In genomic region chr7:126005064-126005463, GRCh38 we compare ENCODE assay signal across 20 cellular contexts.
A peak's percentile ranks its signal among the peaks of the same experiment; 100 is the strongest.
DNase-seq lines count a peak whose midpoint lies in the region; ATAC-seq, FAIRE-seq and TF ChIP-seq lines count a peak whose summit lies in the region.
"Had no signal": no experiment of that assay in that cellular context is flagged by ENCODE, and none has a peak within 500 bp of the region (broad histone marks: within the 10 kb centered on the region; RNA-seq: fewer than 3 reads in every experiment).

No MANE protein-coding gene starts in this region.

- H3K27ac Mint-ChIP-seq in H9 (no peak overlapping the region), neural progenitor cell (no peak overlapping the region)
- H3K27ac Mint-ChIP-seq in effector memory CD8-positive, alpha-beta T cell, result no peak overlapping the region
- H3K27ac Mint-ChIP-seq: B cell; CD4-positive, CD25-positive, alpha-beta regulatory T cell; CD8-positive, alpha-beta T cell had no signal

- H4K5ac ChIP-seq in H9 (ENCODE audit: insufficient read length, low read depth, low read length), result no peak overlapping the region

- no TSS peak for BruUV-seq in GM12878 (replicated peaks; lab: Mats Ljungman, UMichigan)

- no peak overlapping the region for H3K27ac ChIP-seq in H9 (ENCODE audit: insufficient read length, low read depth, low read length)
- H3K27ac ChIP-seq in GM12878 (ENCODE audit: control insufficient read depth, insufficient read depth), result no peak overlapping the region
- H3K27ac ChIP-seq in neural progenitor cell, result no peak overlapping the region
- H3K27ac ChIP-seq: 22Rv1, BLaER1, C4-2B had no signal

- H3K79me2 ChIP-seq in H9 (ENCODE audit: insufficient read depth, low read length) (peaks cover 12% of the 10 kb centered on the region; the same call in 1 of the 2 replicates), GM12878 (ENCODE audit: control insufficient read depth, insufficient read depth, low read length) (no peaks in the 10 kb centered on the region), neural progenitor cell (ENCODE audit: low read depth) (no peaks in the 10 kb centered on the region)

- H3K23me2 ChIP-seq in H9 (ENCODE audit: insufficient read length, low read depth, low read length, poor library complexity, severe bottlenecking), result no peaks in the 10 kb centered on the region

- no peak overlapping the region for H4K91ac ChIP-seq in H9 (ENCODE audit: insufficient read length, low read depth, low read length)

- no peak overlapping the region for H2AFZ ChIP-seq in H9 (ENCODE audit: low read length)
- no peak overlapping the region for H2AFZ ChIP-seq in GM12878 (ENCODE audit: control insufficient read depth, low read depth, low read length)
- H2AFZ ChIP-seq in neural progenitor cell (replicated peaks), result no peak overlapping the region

- H3K14ac ChIP-seq in H9 (ENCODE audit: insufficient read depth, low read length), result no peak overlapping the region

- peaks cover 26 to 35% of the 10 kb centered on the region in 2 experiments for H3K4me1 Mint-ChIP-seq in H9
- H3K4me1 Mint-ChIP-seq in effector memory CD8-positive, alpha-beta T cell (ENCODE audit: low read depth in 2 of 2), result no peaks in the 10 kb centered on the region
- peaks cover 18% of the 10 kb centered on the region for H3K4me1 Mint-ChIP-seq in neural progenitor cell
- H3K4me1 Mint-ChIP-seq: B cell; CD4-positive, CD25-positive, alpha-beta regulatory T cell had no signal

- peaks cover 5% of the 10 kb centered on the region for H3K79me1 ChIP-seq in H9 (ENCODE audit: insufficient read depth, low read depth, low read length, poor library complexity, severe bottlenecking)

- H3K4me3 Mint-ChIP-seq in H9 (no peak overlapping the region), neural progenitor cell (no peak overlapping the region)
- H3K4me3 Mint-ChIP-seq in effector memory CD8-positive, alpha-beta T cell, result no peak overlapping the region
- H3K4me3 Mint-ChIP-seq: B cell; CD4-positive, CD25-positive, alpha-beta regulatory T cell; CD8-positive, alpha-beta T cell had no signal

- peaks cover 2 to 6% of the 10 kb centered on the region in 2 experiments; a peak in 2 of 5 replicates for H3K9me3 Mint-ChIP-seq in H9
- peaks cover 7% of the 10 kb centered on the region in 2 donors for H3K9me3 Mint-ChIP-seq in effector memory CD8-positive, alpha-beta T cell
- peaks cover 9% of the 10 kb centered on the region for H3K9me3 Mint-ChIP-seq in neural progenitor cell

- in situ Hi-C loops in GM12878 (cut with MboI), result no loop called here

- H3K36me3 Mint-ChIP-seq in H9 (ENCODE audit: insufficient read depth in 1 of 3, low read depth in 3 of 3) (peaks cover 10 to 20% (median 16%) of the 10 kb centered on the region in 3 experiments; a peak in 6 of 7 replicates), neural progenitor cell (no peaks in the 10 kb centered on the region)
- H3K36me3 Mint-ChIP-seq in effector memory CD8-positive, alpha-beta T cell (ENCODE audit: insufficient read depth), result no peaks in the 10 kb centered on the region
- H3K36me3 Mint-ChIP-seq: CD4-positive, CD25-positive, alpha-beta regulatory T cell; CD8-positive, alpha-beta T cell had no signal

- FAIRE-seq in GM12878 (lab: Jason Lieb, UNC), result no peak
- FAIRE-seq: A204.1, G401.6, H54 had no signal

- H3K4me3 ChIP-seq in GM12878, result no peak overlapping the region
- H3K4me3 ChIP-seq in neural progenitor cell, result no peak overlapping the region
- H3K4me3 ChIP-seq: BLaER1 had no signal

- no peak overlapping the region for H2BK12ac ChIP-seq in H9 (ENCODE audit: insufficient read length, low read depth, low read length)

- no peak overlapping the region for H2BK120ac ChIP-seq in H9 (ENCODE audit: low read depth, low read length, poor library complexity, severe bottlenecking)

- H3K36me3 ChIP-seq in GM12878 (ENCODE audit: control insufficient read depth in 2 of 2, insufficient read depth in 2 of 2, low read length in 1 of 2) (no peaks in the 10 kb centered on the region), neural progenitor cell (no peaks in the 10 kb centered on the region)
- H3K36me3 ChIP-seq: BLaER1 had no signal

- H3K27me3 Mint-ChIP-seq in H9 (ENCODE audit: low read depth), result no peaks in the 10 kb centered on the region
- no peaks in the 10 kb centered on the region for H3K27me3 Mint-ChIP-seq in effector memory CD8-positive, alpha-beta T cell
- no peaks in the 10 kb centered on the region for H3K27me3 Mint-ChIP-seq in neural progenitor cell (ENCODE audit: insufficient read depth, low read depth)
- H3K27me3 Mint-ChIP-seq: B cell; CD4-positive, CD25-positive, alpha-beta regulatory T cell had no signal

- H3K9ac ChIP-seq in H9 (ENCODE audit: extremely low read depth, insufficient read length, low read length), result no peak overlapping the region
- no peak overlapping the region for H3K9ac ChIP-seq in GM12878 (ENCODE audit: control insufficient read depth, insufficient read depth, low read length)
- H3K9ac ChIP-seq in neural progenitor cell, result no peak overlapping the region
- H3K9ac ChIP-seq: BLaER1 had no signal

- no peak overlapping the region for H2BK5ac ChIP-seq in H9 (ENCODE audit: insufficient read length, low read length)

- H3F3A ChIP-seq in neural progenitor cell (ENCODE audit: low read depth), result peaks cover 11% of the 10 kb centered on the region

- H3K9me3 ChIP-seq in H9 (ENCODE audit: control insufficient read depth, low read depth, low read length) (no peaks in the 10 kb centered on the region), GM12878 (replicated peaks; ENCODE audit: control insufficient read depth, insufficient read depth, low read length) (no peaks in the 10 kb centered on the region), neural progenitor cell (ENCODE audit: low read depth) (peaks cover 3% of the 10 kb centered on the region)
- H3K9me3 ChIP-seq: BLaER1, Caco-2 had no signal

- TF ChIP-seq EP300 in GM12878 (IDR thresholded peaks at IDR 0.05; ENCODE audit: borderline replicate concordance in 1 of 2, control insufficient read depth in 1 of 2, low read depth in 2 of 2, low read length in 2 of 2), result no peak

- SMC1A ChIA-PET in GM12878 (lab: Charles Lee; ENCODE audit: uncharacterized antibody, unreplicated experiment), result interaction anchor here (1.0 kb wide), 1 partner anchor 48 kb away, joined by 3 read pairs; no protein-coding TSS in a partner anchor

- TF ChIP-seq RAD21 in GM12878 (IDR thresholded peaks at IDR 0.05; ENCODE audit: insufficient read depth, low read depth, low read length), result no peak

- no peak overlapping the region for H4K8ac ChIP-seq in H9 (replicated peaks; ENCODE audit: insufficient read length, low read depth, low read length)

- no peak overlapping the region for H2AK5ac ChIP-seq in H9 (ENCODE audit: insufficient read length, low read length)

- intact Hi-C loops in GM12878 (cut with micrococcal nuclease; ENCODE audit: unreplicated experiment), result no loop called here

- ATAC-seq in GM18511 (IDR thresholded peaks at IDR 0.05; ENCODE audit: unreplicated experiment) (peak; percentile 64), GM12878 (peak; percentile 36; the same call in 1 of the 3 replicates), GM21619 (IDR thresholded peaks at IDR 0.05; ENCODE audit: unreplicated experiment) (no peak)
- no peak for ATAC-seq in effector memory CD8-positive, alpha-beta T cell (replicated peaks)
- ATAC-seq: CD8-positive, alpha-beta T cell had no signal

- no peaks in the 10 kb centered on the region; the same call in none of the 2 replicates for H3K4me1 ChIP-seq in H9 (ENCODE audit: insufficient read depth, low read length)
- H3K4me1 ChIP-seq in GM12878 (ENCODE audit: control insufficient read depth, insufficient read depth, low read length), result no peaks in the 10 kb centered on the region
- peaks cover 43% of the 10 kb centered on the region for H3K4me1 ChIP-seq in neural progenitor cell
- H3K4me1 ChIP-seq: BLaER1, Caco-2 had no signal

- H3K56ac ChIP-seq in H9 (ENCODE audit: insufficient read length, low read depth, low read length), result no peak overlapping the region

- peak overlapping the region; percentile 26 for H2BK20ac ChIP-seq in H9 (ENCODE audit: low read depth, low read length, poor library complexity, severe bottlenecking)

- no peak overlapping the region for H3K18ac ChIP-seq in H9 (ENCODE audit: insufficient read length, low read depth, low read length)

- POLR2A ChIA-PET in GM12878 (lab: Charles Lee), result no interaction called here

- TF ChIP-seq CTCF in H9 (conservative IDR thresholded peaks at IDR 0.05) (no peak), GM12878 (IDR thresholded peaks at IDR 0.05 in 2 of 3, conservative IDR thresholded peaks at IDR 0.05 in 1 of 3; ENCODE audit: control insufficient read depth in 2 of 3, extremely low read depth in 1 of 3, insufficient read depth in 1 of 3, low read depth in 3 of 3, low read length in 3 of 3) (no peak), neural progenitor cell (IDR thresholded peaks at IDR 0.05) (no peak)

- H3K4me2 ChIP-seq in H9 (ENCODE audit: insufficient read depth, insufficient read length, low read length) (no peak overlapping the region), GM12878 (ENCODE audit: control insufficient read depth, insufficient read depth) (no peak overlapping the region), neural progenitor cell (no peak overlapping the region)
- H3K4me2 ChIP-seq: BLaER1 had no signal

- RAD21 ChIA-PET in GM12878 (lab: Charles Lee; ENCODE audit: unreplicated experiment), result no interaction called here

- no peak for DNase-seq in H9
- no peak for DNase-seq in GM12878 (ENCODE audit: low read depth, low spot score)
- DNase-seq in effector memory CD8-positive, alpha-beta T cell, result no peak
- no peak for DNase-seq in neural progenitor cell (ENCODE audit: low spot score)
- DNase-seq: Caco-2; CD4-positive, CD25-positive, alpha-beta regulatory T cell; CD8-positive, alpha-beta T cell; DMS153; DND-41; GOT3; HCEC 1CT had no signal

- H4K20me1 ChIP-seq in H9 (ENCODE audit: control insufficient read depth, insufficient read depth, insufficient read length), result no peaks in the 10 kb centered on the region
- no peaks in the 10 kb centered on the region for H4K20me1 ChIP-seq in GM12878 (ENCODE audit: control insufficient read depth, insufficient read depth)
- H4K20me1 ChIP-seq in neural progenitor cell (ENCODE audit: low read depth), result no peaks in the 10 kb centered on the region
- H4K20me1 ChIP-seq: BLaER1 had no signal

- no peak overlapping the region for H2BK15ac ChIP-seq in H9 (ENCODE audit: low read depth, low read length)

- no peak for TF ChIP-seq POLR2A in GM12878 (IDR thresholded peaks at IDR 0.05; ENCODE audit: low read depth, low read length)

- H3K4ac ChIP-seq in H9 (ENCODE audit: low read depth, low read length), result no peak overlapping the region

- CTCF ChIA-PET in GM12878 (lab: Yijun Ruan, JAX), result no interaction called here

- H3K27me3 ChIP-seq in H9 (ENCODE audit: insufficient read depth, low read length) (no peaks in the 10 kb centered on the region; the same call in 1 of the 2 replicates), GM12878 (replicated peaks in 1 of 2; ENCODE audit: control insufficient read depth in 2 of 2, insufficient read depth in 2 of 2, low read length in 1 of 2) (no peaks in the 10 kb centered on the region), neural progenitor cell (no peaks in the 10 kb centered on the region)
- H3K27me3 ChIP-seq: BLaER1 had no signal

- H3T11ph ChIP-seq in H9 (ENCODE audit: low read length), result no peak overlapping the region

- H3K23ac ChIP-seq in H9 (ENCODE audit: insufficient read length, low read depth, low read length), result no peak overlapping the region

- WGBS in H9 (ENCODE audit: extremely low coverage, insufficient read length, low lambda C conversion rate), result no CpG with 5 or more reads among the region's 4 CpGs
- WGBS in GM12878 (ENCODE audit: insufficient coverage, insufficient replicate concordance, low lambda C conversion rate, missing lambda C conversion rate), result 16% methylated on average over 4 of the region's 4 CpGs

Comparison
In these comparisons a context has a peak if more than half of its experiments do, and no peak if none do; other contexts are left out.
1. ATAC-seq: peak in GM18511 (single experiment) and GM12878 (single experiment); none in GM21619 (single experiment) and effector memory CD8-positive, alpha-beta T cell (single experiment).